1 cellular context compared by ENCODE assay signal in genomic region chr21:44012474-44013379, GRCh38.
TF ChIP-seq lines count a peak whose summit lies in the region.

No MANE protein-coding gene starts in this region.

TF ChIP-seq in K562, 482 proteins besides CTCF, POLR2A, EP300 and RAD21 (continued from another document and continues in another):
- TF ChIP-seq HEY1 (CRISPR knock-in tag; IDR thresholded peaks at IDR 0.05; ENCODE audit: borderline replicate concordance) (no peak), SMC3 (conservative IDR thresholded peaks at IDR 0.05; ENCODE audit: insufficient read depth, low read depth, low read length) (peak; percentile 37; the same call in 1 of the 2 replicates), TRIM28 (IDR thresholded peaks at IDR 0.05) (no peak), CBFB (CRISPR knock-in tag; IDR thresholded peaks at IDR 0.05) (no peak), PRMT5 (CRISPR knock-in tag; IDR thresholded peaks at IDR 0.05) (no peak), BRCA1 (IDR thresholded peaks at IDR 0.05) (no peak), BRCA1 (CRISPR knock-in tag; IDR thresholded peaks at IDR 0.05) (no peak), PATZ1 (CRISPR knock-in tag; IDR thresholded peaks at IDR 0.05; ENCODE audit: borderline replicate concordance) (no peak), ZNF253 (CRISPR knock-in tag; conservative IDR thresholded peaks at IDR 0.05) (no peak), LEF1 (IDR thresholded peaks at IDR 0.05) (no peak), FOXA3 (CRISPR knock-in tag; conservative IDR thresholded peaks at IDR 0.05 in 1 of 2, IDR thresholded peaks at IDR 0.05 in 1 of 2) (0 out of 4 replicates have a peak, but pooled peaks of 1 of the 2 experiments have one; percentile 58), SMARCA4 (IDR thresholded peaks at IDR 0.05) (no peak), HES1 (IDR thresholded peaks at IDR 0.05; ENCODE audit: low read depth) (no peak), ZNF431 (CRISPR knock-in tag; IDR thresholded peaks at IDR 0.05) (0 out of 2 replicates have a peak, but pooled peaks have one; percentile 58), IRF9 (tag; IDR thresholded peaks at IDR 0.05) (no peak), RFX1 (IDR thresholded peaks at IDR 0.05) (no peak), SMAD2 (IDR thresholded peaks at IDR 0.05; ENCODE audit: low read depth, low read length) (no peak), XRCC5 (IDR thresholded peaks at IDR 0.05; ENCODE audit: low read depth, low read length) (peak; percentile 33; the same call in 1 of the 2 replicates), ZNF76 (CRISPR knock-in tag; IDR thresholded peaks at IDR 0.05; ENCODE audit: borderline replicate concordance) (peak; percentile 20; the same call in 1 of the 2 replicates), ZC3H4 (CRISPR knock-in tag; IDR thresholded peaks at IDR 0.05; ENCODE audit: borderline replicate concordance) (no peak), ZNF184 (CRISPR knock-in tag; IDR thresholded peaks at IDR 0.05) (no peak), MCM7 (IDR thresholded peaks at IDR 0.05) (no peak), TRIM24 (IDR thresholded peaks at IDR 0.05) (peak in 1 of 2 experiments; percentile 60; a peak in 1 of 4 replicates), POLR2G (IDR thresholded peaks at IDR 0.05; ENCODE audit: low read depth, low read length) (peak; percentile 72), IFI16 (CRISPR knock-in tag; IDR thresholded peaks at IDR 0.05) (no peak), ZNF445 (CRISPR knock-in tag; IDR thresholded peaks at IDR 0.05; ENCODE audit: low read depth) (no peak), EWSR1 (IDR thresholded peaks at IDR 0.05; ENCODE audit: borderline replicate concordance, low read depth, partially characterized antibody) (no peak), CREB1 (IDR thresholded peaks at IDR 0.05) (no peak), CREB1 (CRISPR knock-in tag; IDR thresholded peaks at IDR 0.05) (peak; percentile 11), NFE2L1 (tag; IDR thresholded peaks at IDR 0.05; ENCODE audit: borderline replicate concordance, low read depth) (no peak)
- TF ChIP-seq, protein P1, sequence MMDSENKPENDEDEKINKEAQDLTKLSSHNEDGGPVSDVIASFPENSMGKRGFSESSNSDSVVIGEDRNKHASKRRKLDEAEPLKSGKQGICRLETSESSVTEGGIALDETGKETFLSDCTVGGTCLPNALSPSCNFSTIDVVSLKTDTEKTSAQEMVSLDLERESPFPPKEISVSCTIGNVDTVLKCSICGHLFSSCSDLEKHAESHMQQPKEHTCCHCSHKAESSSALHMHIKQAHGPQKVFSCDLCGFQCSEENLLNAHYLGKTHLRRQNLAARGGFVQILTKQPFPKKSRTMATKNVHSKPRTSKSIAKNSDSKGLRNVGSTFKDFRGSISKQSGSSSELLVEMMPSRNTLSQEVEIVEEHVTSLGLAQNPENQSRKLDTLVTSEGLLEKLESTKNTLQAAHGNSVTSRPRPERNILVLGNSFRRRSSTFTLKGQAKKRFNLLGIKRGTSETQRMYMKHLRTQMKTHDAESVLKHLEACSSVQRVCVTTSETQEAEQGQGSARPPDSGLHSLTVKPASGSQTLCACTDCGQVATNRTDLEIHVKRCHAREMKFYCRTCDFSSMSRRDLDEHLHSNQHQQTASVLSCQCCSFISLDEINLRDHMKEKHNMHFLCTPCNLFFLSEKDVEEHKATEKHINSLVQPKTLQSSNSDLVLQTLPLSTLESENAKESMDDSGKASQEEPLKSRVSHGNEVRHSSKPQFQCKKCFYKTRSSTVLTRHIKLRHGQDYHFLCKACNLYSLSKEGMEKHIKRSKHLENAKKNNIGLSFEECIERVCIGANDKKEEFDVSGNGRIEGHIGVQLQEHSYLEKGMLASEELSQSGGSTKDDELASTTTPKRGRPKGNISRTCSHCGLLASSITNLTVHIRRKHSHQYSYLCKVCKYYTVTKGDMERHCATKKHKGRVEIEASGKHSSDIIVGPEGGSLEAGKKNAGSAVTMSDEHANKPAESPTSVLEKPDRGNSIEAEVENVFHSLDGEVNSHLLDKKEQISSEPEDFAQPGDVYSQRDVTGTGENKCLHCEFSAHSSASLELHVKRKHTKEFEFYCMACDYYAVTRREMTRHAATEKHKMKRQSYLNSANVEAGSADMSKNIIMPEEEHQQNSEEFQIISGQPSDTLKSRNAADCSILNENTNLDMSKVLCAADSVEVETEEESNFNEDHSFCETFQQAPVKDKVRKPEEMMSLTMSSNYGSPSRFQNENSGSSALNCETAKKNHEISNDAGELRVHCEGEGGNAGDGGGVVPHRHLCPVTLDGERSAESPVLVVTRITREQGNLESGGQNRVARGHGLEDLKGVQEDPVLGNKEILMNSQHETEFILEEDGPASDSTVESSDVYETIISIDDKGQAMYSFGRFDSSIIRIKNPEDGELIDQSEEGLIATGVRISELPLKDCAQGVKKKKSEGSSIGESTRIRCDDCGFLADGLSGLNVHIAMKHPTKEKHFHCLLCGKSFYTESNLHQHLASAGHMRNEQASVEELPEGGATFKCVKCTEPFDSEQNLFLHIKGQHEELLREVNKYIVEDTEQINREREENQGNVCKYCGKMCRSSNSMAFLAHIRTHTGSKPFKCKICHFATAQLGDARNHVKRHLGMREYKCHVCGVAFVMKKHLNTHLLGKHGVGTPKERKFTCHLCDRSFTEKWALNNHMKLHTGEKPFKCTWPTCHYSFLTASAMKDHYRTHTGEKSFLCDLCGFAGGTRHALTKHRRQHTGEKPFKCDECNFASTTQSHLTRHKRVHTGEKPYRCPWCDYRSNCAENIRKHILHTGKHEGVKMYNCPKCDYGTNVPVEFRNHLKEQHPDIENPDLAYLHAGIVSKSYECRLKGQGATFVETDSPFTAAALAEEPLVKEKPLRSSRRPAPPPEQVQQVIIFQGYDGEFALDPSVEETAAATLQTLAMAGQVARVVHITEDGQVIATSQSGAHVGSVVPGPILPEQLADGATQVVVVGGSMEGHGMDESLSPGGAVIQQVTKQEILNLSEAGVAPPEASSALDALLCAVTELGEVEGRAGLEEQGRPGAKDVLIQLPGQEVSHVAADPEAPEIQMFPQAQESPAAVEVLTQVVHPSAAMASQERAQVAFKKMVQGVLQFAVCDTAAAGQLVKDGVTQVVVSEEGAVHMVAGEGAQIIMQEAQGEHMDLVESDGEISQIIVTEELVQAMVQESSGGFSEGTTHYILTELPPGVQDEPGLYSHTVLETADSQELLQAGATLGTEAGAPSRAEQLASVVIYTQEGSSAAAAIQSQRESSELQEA (IDR thresholded peaks at IDR 0.05; ENCODE audit: low read depth): no peak
- TF ChIP-seq, protein P2, sequence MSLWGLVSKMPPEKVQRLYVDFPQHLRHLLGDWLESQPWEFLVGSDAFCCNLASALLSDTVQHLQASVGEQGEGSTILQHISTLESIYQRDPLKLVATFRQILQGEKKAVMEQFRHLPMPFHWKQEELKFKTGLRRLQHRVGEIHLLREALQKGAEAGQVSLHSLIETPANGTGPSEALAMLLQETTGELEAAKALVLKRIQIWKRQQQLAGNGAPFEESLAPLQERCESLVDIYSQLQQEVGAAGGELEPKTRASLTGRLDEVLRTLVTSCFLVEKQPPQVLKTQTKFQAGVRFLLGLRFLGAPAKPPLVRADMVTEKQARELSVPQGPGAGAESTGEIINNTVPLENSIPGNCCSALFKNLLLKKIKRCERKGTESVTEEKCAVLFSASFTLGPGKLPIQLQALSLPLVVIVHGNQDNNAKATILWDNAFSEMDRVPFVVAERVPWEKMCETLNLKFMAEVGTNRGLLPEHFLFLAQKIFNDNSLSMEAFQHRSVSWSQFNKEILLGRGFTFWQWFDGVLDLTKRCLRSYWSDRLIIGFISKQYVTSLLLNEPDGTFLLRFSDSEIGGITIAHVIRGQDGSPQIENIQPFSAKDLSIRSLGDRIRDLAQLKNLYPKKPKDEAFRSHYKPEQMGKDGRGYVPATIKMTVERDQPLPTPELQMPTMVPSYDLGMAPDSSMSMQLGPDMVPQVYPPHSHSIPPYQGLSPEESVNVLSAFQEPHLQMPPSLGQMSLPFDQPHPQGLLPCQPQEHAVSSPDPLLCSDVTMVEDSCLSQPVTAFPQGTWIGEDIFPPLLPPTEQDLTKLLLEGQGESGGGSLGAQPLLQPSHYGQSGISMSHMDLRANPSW (CRISPR knock-in tag; IDR thresholded peaks at IDR 0.05): no peak
- TF ChIP-seq, protein P3, sequence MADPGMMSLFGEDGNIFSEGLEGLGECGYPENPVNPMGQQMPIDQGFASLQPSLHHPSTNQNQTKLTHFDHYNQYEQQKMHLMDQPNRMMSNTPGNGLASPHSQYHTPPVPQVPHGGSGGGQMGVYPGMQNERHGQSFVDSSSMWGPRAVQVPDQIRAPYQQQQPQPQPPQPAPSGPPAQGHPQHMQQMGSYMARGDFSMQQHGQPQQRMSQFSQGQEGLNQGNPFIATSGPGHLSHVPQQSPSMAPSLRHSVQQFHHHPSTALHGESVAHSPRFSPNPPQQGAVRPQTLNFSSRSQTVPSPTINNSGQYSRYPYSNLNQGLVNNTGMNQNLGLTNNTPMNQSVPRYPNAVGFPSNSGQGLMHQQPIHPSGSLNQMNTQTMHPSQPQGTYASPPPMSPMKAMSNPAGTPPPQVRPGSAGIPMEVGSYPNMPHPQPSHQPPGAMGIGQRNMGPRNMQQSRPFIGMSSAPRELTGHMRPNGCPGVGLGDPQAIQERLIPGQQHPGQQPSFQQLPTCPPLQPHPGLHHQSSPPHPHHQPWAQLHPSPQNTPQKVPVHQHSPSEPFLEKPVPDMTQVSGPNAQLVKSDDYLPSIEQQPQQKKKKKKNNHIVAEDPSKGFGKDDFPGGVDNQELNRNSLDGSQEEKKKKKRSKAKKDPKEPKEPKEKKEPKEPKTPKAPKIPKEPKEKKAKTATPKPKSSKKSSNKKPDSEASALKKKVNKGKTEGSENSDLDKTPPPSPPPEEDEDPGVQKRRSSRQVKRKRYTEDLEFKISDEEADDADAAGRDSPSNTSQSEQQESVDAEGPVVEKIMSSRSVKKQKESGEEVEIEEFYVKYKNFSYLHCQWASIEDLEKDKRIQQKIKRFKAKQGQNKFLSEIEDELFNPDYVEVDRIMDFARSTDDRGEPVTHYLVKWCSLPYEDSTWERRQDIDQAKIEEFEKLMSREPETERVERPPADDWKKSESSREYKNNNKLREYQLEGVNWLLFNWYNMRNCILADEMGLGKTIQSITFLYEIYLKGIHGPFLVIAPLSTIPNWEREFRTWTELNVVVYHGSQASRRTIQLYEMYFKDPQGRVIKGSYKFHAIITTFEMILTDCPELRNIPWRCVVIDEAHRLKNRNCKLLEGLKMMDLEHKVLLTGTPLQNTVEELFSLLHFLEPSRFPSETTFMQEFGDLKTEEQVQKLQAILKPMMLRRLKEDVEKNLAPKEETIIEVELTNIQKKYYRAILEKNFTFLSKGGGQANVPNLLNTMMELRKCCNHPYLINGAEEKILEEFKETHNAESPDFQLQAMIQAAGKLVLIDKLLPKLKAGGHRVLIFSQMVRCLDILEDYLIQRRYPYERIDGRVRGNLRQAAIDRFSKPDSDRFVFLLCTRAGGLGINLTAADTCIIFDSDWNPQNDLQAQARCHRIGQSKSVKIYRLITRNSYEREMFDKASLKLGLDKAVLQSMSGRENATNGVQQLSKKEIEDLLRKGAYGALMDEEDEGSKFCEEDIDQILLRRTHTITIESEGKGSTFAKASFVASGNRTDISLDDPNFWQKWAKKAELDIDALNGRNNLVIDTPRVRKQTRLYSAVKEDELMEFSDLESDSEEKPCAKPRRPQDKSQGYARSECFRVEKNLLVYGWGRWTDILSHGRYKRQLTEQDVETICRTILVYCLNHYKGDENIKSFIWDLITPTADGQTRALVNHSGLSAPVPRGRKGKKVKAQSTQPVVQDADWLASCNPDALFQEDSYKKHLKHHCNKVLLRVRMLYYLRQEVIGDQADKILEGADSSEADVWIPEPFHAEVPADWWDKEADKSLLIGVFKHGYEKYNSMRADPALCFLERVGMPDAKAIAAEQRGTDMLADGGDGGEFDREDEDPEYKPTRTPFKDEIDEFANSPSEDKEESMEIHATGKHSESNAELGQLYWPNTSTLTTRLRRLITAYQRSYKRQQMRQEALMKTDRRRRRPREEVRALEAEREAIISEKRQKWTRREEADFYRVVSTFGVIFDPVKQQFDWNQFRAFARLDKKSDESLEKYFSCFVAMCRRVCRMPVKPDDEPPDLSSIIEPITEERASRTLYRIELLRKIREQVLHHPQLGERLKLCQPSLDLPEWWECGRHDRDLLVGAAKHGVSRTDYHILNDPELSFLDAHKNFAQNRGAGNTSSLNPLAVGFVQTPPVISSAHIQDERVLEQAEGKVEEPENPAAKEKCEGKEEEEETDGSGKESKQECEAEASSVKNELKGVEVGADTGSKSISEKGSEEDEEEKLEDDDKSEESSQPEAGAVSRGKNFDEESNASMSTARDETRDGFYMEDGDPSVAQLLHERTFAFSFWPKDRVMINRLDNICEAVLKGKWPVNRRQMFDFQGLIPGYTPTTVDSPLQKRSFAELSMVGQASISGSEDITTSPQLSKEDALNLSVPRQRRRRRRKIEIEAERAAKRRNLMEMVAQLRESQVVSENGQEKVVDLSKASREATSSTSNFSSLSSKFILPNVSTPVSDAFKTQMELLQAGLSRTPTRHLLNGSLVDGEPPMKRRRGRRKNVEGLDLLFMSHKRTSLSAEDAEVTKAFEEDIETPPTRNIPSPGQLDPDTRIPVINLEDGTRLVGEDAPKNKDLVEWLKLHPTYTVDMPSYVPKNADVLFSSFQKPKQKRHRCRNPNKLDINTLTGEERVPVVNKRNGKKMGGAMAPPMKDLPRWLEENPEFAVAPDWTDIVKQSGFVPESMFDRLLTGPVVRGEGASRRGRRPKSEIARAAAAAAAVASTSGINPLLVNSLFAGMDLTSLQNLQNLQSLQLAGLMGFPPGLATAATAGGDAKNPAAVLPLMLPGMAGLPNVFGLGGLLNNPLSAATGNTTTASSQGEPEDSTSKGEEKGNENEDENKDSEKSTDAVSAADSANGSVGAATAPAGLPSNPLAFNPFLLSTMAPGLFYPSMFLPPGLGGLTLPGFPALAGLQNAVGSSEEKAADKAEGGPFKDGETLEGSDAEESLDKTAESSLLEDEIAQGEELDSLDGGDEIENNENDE (IDR thresholded peaks at IDR 0.05; ENCODE audit: low read depth, low read length): no peak
